ENCODE assay signal across 21 cellular contexts in the genomic region with DNA sequence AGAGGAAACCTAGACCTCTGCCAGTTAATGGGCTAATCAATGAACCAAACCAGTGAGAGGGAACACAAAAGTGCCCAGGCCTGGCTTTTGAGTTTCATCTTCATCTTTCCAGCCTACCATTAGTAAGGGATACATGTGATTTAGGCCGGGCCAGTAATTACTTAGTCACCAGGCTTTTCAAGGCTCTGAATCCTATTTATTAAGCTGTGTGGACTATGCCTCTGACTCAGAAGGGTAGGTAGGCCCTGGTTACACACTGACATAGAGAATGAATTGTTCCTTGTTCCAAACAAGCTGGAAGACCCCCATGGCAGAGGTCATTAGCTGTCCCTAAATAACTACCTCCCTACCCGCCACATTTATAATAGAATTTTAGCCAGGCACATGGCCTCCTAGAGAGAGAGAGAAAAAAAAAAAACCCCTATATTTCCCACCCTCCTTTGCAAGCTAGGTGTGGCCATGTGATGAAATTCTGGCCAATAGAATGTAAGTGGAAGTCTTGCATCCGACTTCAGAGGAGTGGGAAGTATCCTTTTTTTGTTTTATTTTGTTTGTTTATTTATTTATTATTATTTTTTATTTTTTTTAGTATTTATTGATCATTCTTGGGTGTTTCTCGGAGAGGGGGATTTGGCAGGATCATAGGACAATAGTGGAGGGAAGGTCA.
DNase-seq lines count a peak whose midpoint lies in the region; ATAC-seq and TF ChIP-seq lines count a peak whose summit lies in the region.
"Had no signal": no experiment of that assay in that cellular context is flagged by ENCODE, and none has a peak within 500 bp of the region (broad histone marks: within the 10 kb centered on the region; RNA-seq: fewer than 3 reads in every experiment).

No MANE protein-coding gene starts in this region.

- H2AFZ ChIP-seq in mammary epithelial cell (ENCODE audit: low read depth, low read length) = no peak overlapping the region
- H2AFZ ChIP-seq: hepatocyte, PC-9 had no signal

- CTCF ChIA-PET in mammary epithelial cell (lab: Charles Lee; ENCODE audit: low non-redundant PET) = no interaction called here

- no peaks in the 10 kb centered on the region for H4K20me1 ChIP-seq in mammary epithelial cell (ENCODE audit: insufficient read depth, low read length)
- H4K20me1 ChIP-seq: BLaER1 treated with 17β-estradiol and CSF1 and Interleukin-3, amounts not matched to agents 10 nM and 100 nM had no signal

- no peaks in the 10 kb centered on the region for H3K27me3 ChIP-seq in mammary epithelial cell (ENCODE audit: insufficient read depth, low read length)
- peaks cover 0 to 10% of the 10 kb centered on the region in 2 donors for H3K27me3 ChIP-seq in breast epithelium
- H3K27me3 ChIP-seq in ascending aorta = no peaks in the 10 kb centered on the region
- no peaks in the 10 kb centered on the region for H3K27me3 ChIP-seq in gastroesophageal sphincter
- H3K27me3 ChIP-seq: BLaER1 treated with 17β-estradiol and CSF1 and Interleukin-3, amounts not matched to agents 10 nM and 100 nM; hepatocyte; vagina had no signal

- intact Hi-C loops in mammary epithelial cell (cut with micrococcal nuclease) = no loop called here
- intact Hi-C loops in breast epithelium (cut with DNase I; ENCODE audit: low total_unique reads) = no loop called here
- intact Hi-C loops in ascending aorta (cut with DNase I) = no loop called here

- H3K9me3 ChIP-seq in mammary epithelial cell (replicated peaks; ENCODE audit: insufficient read depth, low read length) (no peaks in the 10 kb centered on the region), breast epithelium (peaks cover 7 to 9% of the 10 kb centered on the region in 2 donors), ascending aorta (no peaks in the 10 kb centered on the region), gastroesophageal sphincter (no peaks in the 10 kb centered on the region)
- H3K9me3 ChIP-seq: lower lobe of right lung, vagina had no signal

- H3K4me3 ChIP-seq in mammary epithelial cell (replicated peaks in 1 of 3; ENCODE audit: insufficient read depth in 1 of 3, low read depth in 2 of 3, low read length in 3 of 3) (no peak overlapping the region), breast epithelium (no peak overlapping the region), fibroblast of mammary gland (ENCODE audit: control insufficient read depth, low read depth, low read length) (no peak overlapping the region), ascending aorta (no peak overlapping the region), gastroesophageal sphincter (no peak overlapping the region)
- H3K4me3 ChIP-seq: BLaER1 treated with 17β-estradiol and CSF1 and Interleukin-3, amounts not matched to agents 10 nM and 100 nM; hepatocyte; lower lobe of right lung; PC-9; SK-N-MC; vagina had no signal

- WGBS in mammary epithelial cell (ENCODE audit: low coverage, missing lambda C conversion rate) = 61% methylated on average over 4 of the region's 4 CpGs
- 89 to 100% methylated on average over 1 to 2 of the region's 4 CpGs for WGBS in gastroesophageal sphincter (ENCODE audit: low coverage in 1 of 2), 2 donors

- no peak overlapping the region for H3K4me2 ChIP-seq in mammary epithelial cell (ENCODE audit: insufficient read depth, low read depth, low read length)
- H3K4me2 ChIP-seq: BLaER1 treated with 17β-estradiol and CSF1 and Interleukin-3, amounts not matched to agents 10 nM and 100 nM; hepatocyte; PC-9 had no signal

- no peaks in the 10 kb centered on the region for H3K79me2 ChIP-seq in mammary epithelial cell (ENCODE audit: insufficient read depth, low read length)
- H3K79me2 ChIP-seq: hepatocyte had no signal

- ATAC-seq in GM21367 (IDR thresholded peaks at IDR 0.05; ENCODE audit: unreplicated experiment) (no peak), gastroesophageal sphincter (no peak)

- TF ChIP-seq CTCF in mammary epithelial cell (conservative IDR thresholded peaks at IDR 0.05 in 1 of 2, IDR thresholded peaks at IDR 0.05 in 1 of 2; ENCODE audit: extremely low read depth in 1 of 2, insufficient read depth in 1 of 2, low read depth in 1 of 2, low read length in 2 of 2) (no peak), breast epithelium (IDR thresholded peaks at IDR 0.05) (no peak), fibroblast of mammary gland (conservative IDR thresholded peaks at IDR 0.05; ENCODE audit: control insufficient read depth, insufficient read depth, low read depth, low read length) (no peak), ascending aorta (IDR thresholded peaks at IDR 0.05) (no peak), gastroesophageal sphincter (IDR thresholded peaks at IDR 0.05) (no peak)

- dilution Hi-C loops in mammary epithelial cell (cut with HindIII; ENCODE audit: low sequenced_read_pairs) = no loop called here

- TF ChIP-seq EP300 in gastroesophageal sphincter (IDR thresholded peaks at IDR 0.05) = no peak

- DNase-seq in mammary epithelial cell (peak; percentile 46), breast epithelium (ENCODE audit: low spot score in 2 of 2) (no peak), RPMI7951 (ENCODE audit: low read depth) (peak; percentile 37), fibroblast of mammary gland (ENCODE audit: low read depth) (peak; percentile 58), stromal cell of bone marrow (ENCODE audit: low read depth) (peak; percentile 54), ascending aorta (ENCODE audit: low spot score in 2 of 2) (no peak)
- DNase-seq: activated CD4-positive, alpha-beta memory T cell treated with anti-CD3 and anti-CD28 coated beads for 36 hours; activated CD4-positive, CD25-positive, alpha-beta regulatory T cell; activated gamma-delta T cell treated with Interleukin-2 at 50 U/mL for 16 hours; amygdala; effector memory CD4-positive, alpha-beta T cell; lower lobe of right lung; NCI-H187 treated with DMSO at 0.1 percent for 48 hours; NCI-H226; PC-9 had no signal

- H3K27ac ChIP-seq in mammary epithelial cell (ENCODE audit: insufficient read depth, low read depth, low read length) = no peak overlapping the region
- H3K27ac ChIP-seq in breast epithelium = no peak overlapping the region
- no peak overlapping the region for H3K27ac ChIP-seq in ascending aorta
- H3K27ac ChIP-seq in gastroesophageal sphincter = no peak overlapping the region
- H3K27ac ChIP-seq: BLaER1 treated with 17β-estradiol and CSF1 and Interleukin-3, amounts not matched to agents 10 nM and 100 nM; hepatocyte; lower lobe of right lung; PC-9; SK-N-MC; vagina had no signal

- BruUV-seq in mammary epithelial cell (replicated peaks; lab: Mats Ljungman, UMichigan) = no TSS peak

- no peak overlapping the region for H3K9ac ChIP-seq in mammary epithelial cell (ENCODE audit: insufficient read depth, low read length)
- H3K9ac ChIP-seq: BLaER1 treated with 17β-estradiol and CSF1 and Interleukin-3, amounts not matched to agents 10 nM and 100 nM had no signal

- peaks cover 3% of the 10 kb centered on the region for H3K4me1 ChIP-seq in mammary epithelial cell (ENCODE audit: insufficient read depth, low read length)
- no peaks in the 10 kb centered on the region for H3K4me1 ChIP-seq in breast epithelium
- H3K4me1 ChIP-seq in ascending aorta = no peaks in the 10 kb centered on the region
- H3K4me1 ChIP-seq in gastroesophageal sphincter = no peaks in the 10 kb centered on the region
- H3K4me1 ChIP-seq: lower lobe of right lung, vagina had no signal

- H3K36me3 ChIP-seq in mammary epithelial cell (ENCODE audit: insufficient read depth, low read length) = no peaks in the 10 kb centered on the region
- H3K36me3 ChIP-seq in breast epithelium = no peaks in the 10 kb centered on the region
- H3K36me3 ChIP-seq in ascending aorta = no peaks in the 10 kb centered on the region
- H3K36me3 ChIP-seq in gastroesophageal sphincter = no peaks in the 10 kb centered on the region
- H3K36me3 ChIP-seq: BLaER1 treated with 17β-estradiol and CSF1 and Interleukin-3, amounts not matched to agents 10 nM and 100 nM; lower lobe of right lung; vagina had no signal

- in situ Hi-C loops in mammary epithelial cell (cut with MboI; ENCODE audit: low sequenced_read_pairs in 2 of 2) = no loop called here

- TF ChIP-seq POLR2A in breast epithelium (IDR thresholded peaks at IDR 0.05) (no peak), gastroesophageal sphincter (IDR thresholded peaks at IDR 0.05) (no peak)

Comparison
In these comparisons a context has a peak if more than half of its experiments do, and no peak if none do; other contexts are left out.
1. DNase-seq: peak in mammary epithelial cell (single experiment), RPMI7951 (single experiment), fibroblast of mammary gland (single experiment) and stromal cell of bone marrow (single experiment); none in breast epithelium (0 of 2) and ascending aorta (0 of 2).